27 cellular contexts compared by ENCODE assay signal in the genomic region with DNA sequence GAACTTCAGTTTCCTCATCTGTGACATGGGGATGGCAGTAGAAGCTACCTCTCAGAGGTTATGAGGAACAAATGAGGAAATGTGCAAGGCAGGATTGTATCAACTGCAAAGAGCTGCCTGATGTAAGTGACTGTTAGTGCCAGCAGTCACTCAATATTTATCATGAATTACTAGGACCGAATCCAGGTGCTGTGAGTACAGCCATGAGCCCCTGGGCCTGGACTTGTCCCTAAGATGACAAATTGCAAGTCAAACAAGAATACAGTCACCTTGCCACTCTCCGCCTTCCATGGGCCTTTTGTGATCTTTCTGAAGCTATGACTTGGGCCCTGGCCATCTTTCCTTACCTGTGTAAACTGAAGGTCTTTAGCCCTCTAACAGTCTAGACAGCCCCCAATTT. TPM values are rescaled to one million over a fixed set of nuclear protein-coding genes. Genes with fewer than 3 reads are reported as not detected.
"Had no signal": no experiment of that assay in that cellular context is flagged by ENCODE, and none has a peak within 500 bp of the region (broad histone marks: within the 10 kb centered on the region; RNA-seq: fewer than 3 reads in every experiment).

No MANE protein-coding gene starts in this region.

- H3K9me3 ChIP-seq: Peyer's patch had no signal

- H3K4me3 ChIP-seq: Peyer's patch had no signal

- H3K36me3 Mint-ChIP-seq: activated CD4-positive, alpha-beta memory T cell treated with anti-CD3 and anti-CD28 coated beads for 36 hours; activated naive CD8-positive, alpha-beta T cell; brain had no signal

- H3K4me3 Mint-ChIP-seq: activated CD4-positive, alpha-beta memory T cell treated with anti-CD3 and anti-CD28 coated beads for 36 hours; activated CD4-positive, alpha-beta T cell treated with anti-CD3 and anti-CD28 coated beads, Interleukin-2, amount 10 ng/mL, durations not matched to agents 7 days and 5 days; activated naive CD4-positive, alpha-beta T cell treated with anti-CD3 and anti-CD28 coated beads for 36 hours; activated naive CD8-positive, alpha-beta T cell; activated T-helper 17 cell treated with anti-CD3 and anti-CD28 coated beads, Interleukin-2, amount 50 U/mL, for 72 hours; brain; central memory CD8-positive, alpha-beta T cell; T-helper 1 cell treated with Interleukin-12 subunit alpha and Interleukin-12 subunit beta and Interleukin-4 antibody, amounts not matched to agents 30 μg/mL and 1 μg/mL, for 36 hours had no signal

- ATAC-seq: activated T-helper 17 cell treated with anti-CD3 and anti-CD28 coated beads, Interleukin-2, amount 50 U/mL, for 72 hours had no signal

- H3K4me1 ChIP-seq: Peyer's patch had no signal

- H3K27ac ChIP-seq: Peyer's patch, RWPE1, VCaP had no signal

- H3K27me3 ChIP-seq: Peyer's patch had no signal

- H3K27ac Mint-ChIP-seq: activated CD4-positive, alpha-beta memory T cell treated with anti-CD3 and anti-CD28 coated beads for 36 hours; activated CD4-positive, alpha-beta T cell treated with anti-CD3 and anti-CD28 coated beads, Interleukin-2, amount 10 ng/mL, durations not matched to agents 7 days and 5 days; activated naive CD4-positive, alpha-beta T cell treated with anti-CD3 and anti-CD28 coated beads for 36 hours; activated naive CD8-positive, alpha-beta T cell; activated T-helper 17 cell treated with anti-CD3 and anti-CD28 coated beads, Interleukin-2, amount 50 U/mL, for 72 hours; brain; T-helper 1 cell treated with Interleukin-12 subunit alpha and Interleukin-12 subunit beta and Interleukin-4 antibody, amounts not matched to agents 30 μg/mL and 1 μg/mL, for 36 hours had no signal

- H3K36me3 ChIP-seq: Peyer's patch had no signal

- H3K9me3 Mint-ChIP-seq: activated CD4-positive, alpha-beta memory T cell treated with anti-CD3 and anti-CD28 coated beads for 36 hours; activated CD4-positive, alpha-beta T cell treated with anti-CD3 and anti-CD28 coated beads, Interleukin-2, amount 10 ng/mL, durations not matched to agents 7 days and 5 days; activated naive CD4-positive, alpha-beta T cell treated with anti-CD3 and anti-CD28 coated beads for 36 hours; activated T-helper 17 cell treated with anti-CD3 and anti-CD28 coated beads, Interleukin-2, amount 50 U/mL, for 72 hours; central memory CD8-positive, alpha-beta T cell; T-helper 1 cell treated with Interleukin-12 subunit alpha and Interleukin-12 subunit beta and Interleukin-4 antibody, amounts not matched to agents 30 μg/mL and 1 μg/mL, for 36 hours had no signal

- H3K4me1 Mint-ChIP-seq: activated CD4-positive, alpha-beta T cell treated with anti-CD3 and anti-CD28 coated beads, Interleukin-2, amount 10 ng/mL, durations not matched to agents 7 days and 5 days; activated T-helper 17 cell treated with anti-CD3 and anti-CD28 coated beads, Interleukin-2, amount 50 U/mL, for 72 hours; brain; central memory CD8-positive, alpha-beta T cell had no signal

- DNase-seq: activated CD4-positive, alpha-beta memory T cell treated with anti-CD3 and anti-CD28 coated beads for 36 hours; activated CD4-positive, alpha-beta T cell treated with anti-CD3 and anti-CD28 coated beads, Interleukin-2, amount 10 ng/mL, durations not matched to agents 7 days and 5 days; activated CD4-positive, CD25-positive, alpha-beta regulatory T cell; activated gamma-delta T cell; activated naive CD4-positive, alpha-beta T cell treated with anti-CD3 and anti-CD28 coated beads for 36 hours; activated T-cell treated with anti-CD3 and anti-CD28 coated beads for 4 hours; activated T-cell treated with anti-CD3 and anti-CD28 coated beads, Interleukin-2, amount 50 U/mL, for 48 hours; amygdala; Karpas-422; NCI-H1105 treated with DMSO at 0.1 percent for 48 hours; NCI-H1930; NCI-H2171; NCI-H2227 treated with DMSO at 0.1 percent for 48 hours; NCI-H446 treated with DMSO at 0.1 percent for 48 hours; NCI-H524 treated with DMSO at 0.1 percent for 48 hours; Peyer's patch; Right ventricle myocardium superior had no signal

RNA-seq across cellular contexts. Expression of gene TLX1, which starts 27.7 kb away (rescaled TPM):
- total RNA-seq: activated CD4-positive, alpha-beta memory T cell treated with anti-CD3 and anti-CD28 coated beads for 36 hours; activated CD4-positive, alpha-beta T cell treated with anti-CD3 and anti-CD28 coated beads, Interleukin-2, amount 10 ng/mL, durations not matched to agents 7 days and 5 days; activated CD8-positive, alpha-beta memory T cell treated with anti-CD3 and anti-CD28 coated beads for 36 hours; activated naive CD4-positive, alpha-beta T cell treated with anti-CD3 and anti-CD28 coated beads for 36 hours; activated T-helper 17 cell treated with anti-CD3 and anti-CD28 coated beads, Interleukin-2, amount 50 U/mL, for 72 hours; astrocyte; Right ventricle myocardium superior; SK-MEL-5 had no signal
